8 cellular contexts compared by ENCODE assay signal in genomic region chr6:28349892-28350737, GRCh38. TPM values are rescaled to one million over a fixed set of nuclear protein-coding genes. Genes with fewer than 3 reads are reported as not detected.
A peak's percentile ranks its signal among the peaks of the same experiment; 100 is the strongest.
DNase-seq lines count a peak whose midpoint lies in the region; ATAC-seq, FAIRE-seq and TF ChIP-seq lines count a peak whose summit lies in the region.

ZKSCAN3 (plus strand) TSS chr6:28349947; CDS start chr6:28359587, 9,640 bp downstream.

- intact Hi-C loops in psoas muscle (cut with DNase I), result loop anchor here in 1 of 2 donors (5.0 to 10.0 kb wide), 3 partner anchors 88 to 455 kb away; partner anchors contain the start of gene ZSCAN9

- H3K36me3 ChIP-seq in right atrium auricular region (no peaks in the 10 kb centered on the region), psoas muscle (ENCODE audit: insufficient read depth in 1 of 2, low read depth in 1 of 2) (no peaks in the 10 kb centered on the region)

- peaks cover 0 to 22% of the 10 kb centered on the region in 2 donors for H3K4me1 ChIP-seq in right atrium auricular region
- H3K4me1 ChIP-seq in psoas muscle, result peaks cover 29% of the 10 kb centered on the region

- peak; percentile 83 for TF ChIP-seq POLR2A in GM12892 (IDR thresholded peaks at IDR 0.05; ENCODE audit: low read depth, low read length)

- ATAC-seq in HG02610 (IDR thresholded peaks at IDR 0.05; ENCODE audit: unreplicated experiment), result peak; percentile 98
- ATAC-seq in psoas muscle, result peak; percentile 82 to 98 (median 91)

- peak within 1 kb of the TSS; percentile 77 to 78 for H3K27ac ChIP-seq in right atrium auricular region
- peak within 1 kb of the TSS; percentile 92 for H3K27ac ChIP-seq in psoas muscle

- TF ChIP-seq CTCF in right atrium auricular region (IDR thresholded peaks at IDR 0.05) (no peak), psoas muscle (IDR thresholded peaks at IDR 0.05) (no peak)

- H3K27me3 ChIP-seq in right atrium auricular region (no peaks in the 10 kb centered on the region), psoas muscle (ENCODE audit: insufficient read depth in 3 of 3, low read length in 2 of 3) (peaks cover 0 to 3% (median 0%) of the 10 kb centered on the region in 3 donors)

- H3K4me3 ChIP-seq in right atrium auricular region (peak within 1 kb of the TSS; percentile 80 to 81), psoas muscle (peak within 1 kb of the TSS; percentile 81)

- WGBS in psoas muscle, 3 donors, result 1 to 2% (median 1%) methylated on average over 30 of the region's 30 CpGs

- H3K9me3 ChIP-seq in right atrium auricular region (no peaks in the 10 kb centered on the region), psoas muscle (no peaks in the 10 kb centered on the region)

- FAIRE-seq in GM12892 (lab: Jason Lieb, UNC), result peak; percentile 84
- no peak for FAIRE-seq in urothelium cell line (lab: Jason Lieb, UNC)

- peak; percentile 52 for DNase-seq in GM12892 (ENCODE audit: insufficient read length)
- peak; percentile 77 for DNase-seq in NCI-H1105 (lab: John Stamatoyannopoulos, UW)
- peak; percentile 56 to 87 (median 70) for DNase-seq in T-helper 1 cell
- DNase-seq in amniotic stem cell (lab: John Stamatoyannopoulos, UW), result peak; percentile 39
- DNase-seq in right atrium auricular region (ENCODE audit: low spot score), result peak; percentile 87
- peak; percentile 77 to 88 for DNase-seq in psoas muscle
- DNase-seq in urothelium cell line (ENCODE audit: low spot score), result peak; percentile 80

RNA-seq across cellular contexts. Expression of gene ZKSCAN3, which starts in this region (rescaled TPM):
- 3.2 TPM for polyA plus RNA-seq in GM12892 (2012; ENCODE audit: missing spikeins)
- total RNA-seq in right atrium auricular region, result 1 to 10 TPM; 2.3 to 3.7 TPM
- total RNA-seq in psoas muscle, result 1 to 10 TPM; 1.5 to 4.6 (median 2.9) TPM
- polyA plus RNA-seq in psoas muscle, result 1 to 10 TPM; 1.3 to 2.9 (median 1.5) TPM

Comparison
In these comparisons a context has a peak if more than half of its experiments do, and no peak if none do; other contexts are left out.
1. Peak in every context shown above with its lines: DNase-seq, ATAC-seq, H3K4me3 ChIP-seq and H3K27ac ChIP-seq.